Comparison of ENCODE assay signal across 1 cellular context in the genomic region with DNA sequence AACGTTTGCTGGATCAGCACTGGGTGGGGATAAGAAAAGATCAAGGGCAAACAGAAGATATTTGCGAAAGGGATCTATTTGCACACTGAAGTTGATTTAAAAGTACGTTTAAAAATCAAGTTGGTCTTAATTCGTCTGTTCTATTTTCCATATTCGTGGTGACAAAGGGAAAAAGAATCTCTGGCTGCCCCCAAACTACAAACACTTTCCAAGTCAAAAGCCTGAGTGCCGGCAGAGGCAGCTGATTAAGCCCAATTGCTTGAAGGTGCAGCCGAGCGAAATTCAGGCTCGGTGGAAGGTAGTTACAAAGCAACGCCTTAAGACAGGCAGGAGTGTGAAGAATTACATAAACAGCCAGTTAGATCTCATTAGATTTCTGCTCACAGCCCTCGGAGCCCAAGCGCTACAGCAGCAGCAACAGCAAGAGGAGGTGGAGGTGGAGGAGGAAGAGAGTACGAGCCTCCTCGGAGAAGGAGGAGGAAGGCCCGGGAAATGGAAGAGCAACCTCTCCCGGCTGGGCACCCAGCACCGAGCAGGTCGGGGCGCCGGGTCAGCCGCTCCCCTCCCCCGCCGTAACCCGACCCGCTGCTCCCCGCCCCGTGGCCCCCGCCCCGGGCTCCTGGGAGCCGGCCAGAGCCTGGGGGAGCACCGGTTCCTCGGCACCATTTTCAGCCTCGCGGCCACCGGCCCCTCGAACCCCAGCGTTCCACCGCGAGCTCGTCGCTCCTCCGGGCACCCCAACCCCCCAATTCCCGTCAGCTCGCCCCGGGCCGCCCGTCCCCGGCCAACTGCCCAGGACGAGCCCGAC.
TF ChIP-seq lines count a peak whose summit lies in the region.

No MANE protein-coding gene starts in this region.

TF ChIP-seq in K562, 482 proteins besides CTCF, POLR2A, EP300 and RAD21 (continued from another document):
- TF ChIP-seq DPF2 (IDR thresholded peaks at IDR 0.05) (peak; percentile 37), ZNF274 (IDR thresholded peaks at IDR 0.05; ENCODE audit: borderline replicate concordance, low read depth, low read length) (0 out of 2 replicates have a peak, but pooled peaks have one; percentile 27), ARID2 (IDR thresholded peaks at IDR 0.05) (no peak), POLR2AphosphoS5 (IDR thresholded peaks at IDR 0.05; ENCODE audit: control insufficient read depth, insufficient read depth, low read depth, low read length) (peak; percentile 52), PRPF4 (IDR thresholded peaks at IDR 0.05; ENCODE audit: insufficient read depth, low read depth, low read length, poor library complexity, severe bottlenecking) (no peak), DNMT1 (IDR thresholded peaks at IDR 0.05) (no peak), ZNF263 (CRISPR knock-in tag; IDR thresholded peaks at IDR 0.05; ENCODE audit: borderline replicate concordance) (peak; percentile 87), PHF8 (IDR thresholded peaks at IDR 0.05; ENCODE audit: borderline replicate concordance, low read length) (peak; percentile 58; the same call in 1 of the 2 replicates), MYNN (IDR thresholded peaks at IDR 0.05) (no peak), MYNN (CRISPR knock-in tag; IDR thresholded peaks at IDR 0.05) (no peak), HDAC1 (IDR thresholded peaks at IDR 0.05) (peak in 1 of 2 experiments; percentile 59; a peak in 1 of 4 replicates), ADNP (tag; IDR thresholded peaks at IDR 0.05) (no peak), DDX20 (tag; IDR thresholded peaks at IDR 0.05; ENCODE audit: low read depth) (no peak), JUND (IDR thresholded peaks at IDR 0.05; ENCODE audit: borderline replicate concordance, low read depth, low read length) (0 out of 2 replicates have a peak, but pooled peaks have one; percentile 7), JUND (tag; IDR thresholded peaks at IDR 0.05; ENCODE audit: borderline replicate concordance, low read depth, low read length) (no peak), ILK (tag; IDR thresholded peaks at IDR 0.05; ENCODE audit: borderline replicate concordance, low read depth) (no peak), PML (IDR thresholded peaks at IDR 0.05; ENCODE audit: low read length) (peak; percentile 50), PURB (CRISPR knock-in tag; IDR thresholded peaks at IDR 0.05; ENCODE audit: low read depth) (no peak), SMARCA5 (IDR thresholded peaks at IDR 0.05) (no peak), MAZ (CRISPR knock-in tag; conservative IDR thresholded peaks at IDR 0.05 in 1 of 2, IDR thresholded peaks at IDR 0.05 in 1 of 2) (peak; percentile 77 to 82), MIER1 (IDR thresholded peaks at IDR 0.05; ENCODE audit: low read depth) (no peak)
- TF ChIP-seq, protein P1, sequence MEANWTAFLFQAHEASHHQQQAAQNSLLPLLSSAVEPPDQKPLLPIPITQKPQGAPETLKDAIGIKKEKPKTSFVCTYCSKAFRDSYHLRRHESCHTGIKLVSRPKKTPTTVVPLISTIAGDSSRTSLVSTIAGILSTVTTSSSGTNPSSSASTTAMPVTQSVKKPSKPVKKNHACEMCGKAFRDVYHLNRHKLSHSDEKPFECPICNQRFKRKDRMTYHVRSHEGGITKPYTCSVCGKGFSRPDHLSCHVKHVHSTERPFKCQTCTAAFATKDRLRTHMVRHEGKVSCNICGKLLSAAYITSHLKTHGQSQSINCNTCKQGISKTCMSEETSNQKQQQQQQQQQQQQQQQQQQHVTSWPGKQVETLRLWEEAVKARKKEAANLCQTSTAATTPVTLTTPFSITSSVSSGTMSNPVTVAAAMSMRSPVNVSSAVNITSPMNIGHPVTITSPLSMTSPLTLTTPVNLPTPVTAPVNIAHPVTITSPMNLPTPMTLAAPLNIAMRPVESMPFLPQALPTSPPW (CRISPR knock-in tag; IDR thresholded peaks at IDR 0.05), result peak; percentile 70
- TF ChIP-seq, protein P2, sequence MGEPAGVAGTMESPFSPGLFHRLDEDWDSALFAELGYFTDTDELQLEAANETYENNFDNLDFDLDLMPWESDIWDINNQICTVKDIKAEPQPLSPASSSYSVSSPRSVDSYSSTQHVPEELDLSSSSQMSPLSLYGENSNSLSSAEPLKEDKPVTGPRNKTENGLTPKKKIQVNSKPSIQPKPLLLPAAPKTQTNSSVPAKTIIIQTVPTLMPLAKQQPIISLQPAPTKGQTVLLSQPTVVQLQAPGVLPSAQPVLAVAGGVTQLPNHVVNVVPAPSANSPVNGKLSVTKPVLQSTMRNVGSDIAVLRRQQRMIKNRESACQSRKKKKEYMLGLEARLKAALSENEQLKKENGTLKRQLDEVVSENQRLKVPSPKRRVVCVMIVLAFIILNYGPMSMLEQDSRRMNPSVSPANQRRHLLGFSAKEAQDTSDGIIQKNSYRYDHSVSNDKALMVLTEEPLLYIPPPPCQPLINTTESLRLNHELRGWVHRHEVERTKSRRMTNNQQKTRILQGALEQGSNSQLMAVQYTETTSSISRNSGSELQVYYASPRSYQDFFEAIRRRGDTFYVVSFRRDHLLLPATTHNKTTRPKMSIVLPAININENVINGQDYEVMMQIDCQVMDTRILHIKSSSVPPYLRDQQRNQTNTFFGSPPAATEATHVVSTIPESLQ (CRISPR knock-in tag; IDR thresholded peaks at IDR 0.05), result no peak
- TF ChIP-seq, protein P3, sequence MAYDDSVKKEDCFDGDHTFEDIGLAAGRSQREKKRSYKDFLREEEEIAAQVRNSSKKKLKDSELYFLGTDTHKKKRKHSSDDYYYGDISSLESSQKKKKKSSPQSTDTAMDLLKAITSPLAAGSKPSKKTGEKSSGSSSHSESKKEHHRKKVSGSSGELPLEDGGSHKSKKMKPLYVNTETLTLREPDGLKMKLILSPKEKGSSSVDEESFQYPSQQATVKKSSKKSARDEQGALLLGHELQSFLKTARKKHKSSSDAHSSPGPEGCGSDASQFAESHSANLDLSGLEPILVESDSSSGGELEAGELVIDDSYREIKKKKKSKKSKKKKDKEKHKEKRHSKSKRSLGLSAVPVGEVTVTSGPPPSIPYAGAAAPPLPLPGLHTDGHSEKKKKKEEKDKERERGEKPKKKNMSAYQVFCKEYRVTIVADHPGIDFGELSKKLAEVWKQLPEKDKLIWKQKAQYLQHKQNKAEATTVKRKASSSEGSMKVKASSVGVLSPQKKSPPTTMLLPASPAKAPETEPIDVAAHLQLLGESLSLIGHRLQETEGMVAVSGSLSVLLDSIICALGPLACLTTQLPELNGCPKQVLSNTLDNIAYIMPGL (CRISPR knock-in tag; IDR thresholded peaks at IDR 0.05), result no peak
